ENCODE assay signal across 13 cellular contexts in the genomic region with DNA sequence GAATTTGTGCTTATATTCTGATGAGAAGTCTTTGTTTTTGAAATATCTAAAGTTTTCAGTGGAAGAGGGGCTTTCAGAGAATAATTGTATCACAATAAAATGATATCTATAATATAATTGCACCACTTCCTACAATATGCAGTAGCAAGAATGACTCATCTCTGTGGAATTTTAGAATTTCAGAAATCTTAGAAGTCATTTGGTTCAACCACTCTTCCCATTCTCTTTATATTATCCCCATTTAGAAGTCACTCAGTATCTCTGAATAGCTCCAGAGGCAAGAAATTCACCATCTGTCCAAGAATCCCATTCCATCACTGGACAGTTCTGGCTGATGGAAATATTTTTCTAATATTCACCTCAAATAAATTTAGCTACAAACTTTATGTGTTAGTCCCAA. TPM values are rescaled to one million over a fixed set of nuclear protein-coding genes. Genes with fewer than 3 reads are reported as not detected.
A peak's percentile ranks its signal among the peaks of the same experiment; 100 is the strongest.
DNase-seq lines count a peak whose midpoint lies in the region; ATAC-seq lines count a peak whose summit lies in the region.
"Had no signal": no experiment of that assay in that cellular context is flagged by ENCODE, and none has a peak within 500 bp of the region (broad histone marks: within the 10 kb centered on the region; RNA-seq: fewer than 3 reads in every experiment).

No MANE protein-coding gene starts in this region.

- H3K27me3 ChIP-seq in mesenchymal stem cell (ENCODE audit: control insufficient read depth in 1 of 2, insufficient read depth in 1 of 2, low read length in 2 of 2) = no peaks in the 10 kb centered on the region

- no peak overlapping the region for H3K27ac ChIP-seq in mesenchymal stem cell (ENCODE audit: low read length, poor library complexity, severe bottlenecking)

- no peaks in the 10 kb centered on the region for H3K4me1 ChIP-seq in mesenchymal stem cell (ENCODE audit: control insufficient read depth, insufficient read depth, low read depth, low read length)

- no peak for ATAC-seq in GM21737 (IDR thresholded peaks at IDR 0.05; ENCODE audit: unreplicated experiment)
- ATAC-seq in HG03432 (IDR thresholded peaks at IDR 0.05; ENCODE audit: unreplicated experiment) = no peak
- no peak for ATAC-seq in HG02610 (IDR thresholded peaks at IDR 0.05; ENCODE audit: unreplicated experiment)
- ATAC-seq: mucosa of descending colon had no signal

- no peak overlapping the region for H4K8ac ChIP-seq in mesenchymal stem cell (ENCODE audit: low read length)

- no peak overlapping the region for H3K4ac ChIP-seq in mesenchymal stem cell (ENCODE audit: low read depth in 1 of 2, low read length in 2 of 2)

- no peak overlapping the region for H2BK5ac ChIP-seq in mesenchymal stem cell (ENCODE audit: low read depth, low read length, poor library complexity, severe bottlenecking)

- no peak overlapping the region for H2BK15ac ChIP-seq in mesenchymal stem cell (ENCODE audit: low read depth, poor library complexity, severe bottlenecking)

- H3K23ac ChIP-seq in mesenchymal stem cell (ENCODE audit: low read length in 2 of 2) = no peak overlapping the region

- no peak overlapping the region for H2BK120ac ChIP-seq in mesenchymal stem cell (ENCODE audit: low read depth, low read length)

- DNase-seq in COLO829 (ENCODE audit: low spot score) = peak; percentile 48
- DNase-seq in M059J (ENCODE audit: low read depth) = peak; percentile 77
- DNase-seq in dedifferentiated amniotic fluid mesenchymal stem cell (ENCODE audit: extremely low spot score) = peak; percentile 38
- DNase-seq in mesenchymal stem cell = peak; percentile 33
- no peak for DNase-seq in NCI-H128 (lab: John Stamatoyannopoulos, UW; ENCODE audit: unreplicated experiment)
- DNase-seq: activated CD4-positive, alpha-beta T cell treated with anti-CD3 and anti-CD28 coated beads, Interleukin-2, amount 10 ng/mL, durations not matched to agents 24 days and 14 days; mucosa of descending colon; NCI-H2171 treated with DMSO at 0.1 percent for 48 hours; posterior cingulate gyrus; stimulated activated CD4-positive, alpha-beta T cell treated with anti-CD3 and anti-CD28 coated beads, Interleukin-2, amount 100 ng/mL, for 24 hours had no signal

- H2BK12ac ChIP-seq in mesenchymal stem cell (ENCODE audit: low read length in 2 of 2) = no peak overlapping the region

- H2AK5ac ChIP-seq in mesenchymal stem cell (ENCODE audit: low read length, severe bottlenecking) = no peak overlapping the region

- H3K14ac ChIP-seq in mesenchymal stem cell (ENCODE audit: low read length in 2 of 2) = no peak overlapping the region

- no peak overlapping the region for H3K4me2 ChIP-seq in mesenchymal stem cell (ENCODE audit: low read length, poor library complexity, severe bottlenecking)

- no peak overlapping the region for H3K9ac ChIP-seq in mesenchymal stem cell (ENCODE audit: low read length)

- H3K4me3 ChIP-seq in mesenchymal stem cell (ENCODE audit: insufficient read depth in 1 of 2, low read depth in 1 of 2, low read length in 2 of 2) = no peak overlapping the region
- H3K4me3 ChIP-seq: mucosa of descending colon had no signal

- no peak overlapping the region for H4K91ac ChIP-seq in mesenchymal stem cell (ENCODE audit: low read length)

- no peak overlapping the region for H2AFZ ChIP-seq in mesenchymal stem cell (ENCODE audit: low read depth, low read length)

- no peaks in the 10 kb centered on the region for H3K36me3 ChIP-seq in mesenchymal stem cell (ENCODE audit: control insufficient read depth in 1 of 2, insufficient read depth in 2 of 2, low read depth in 1 of 2, low read length in 2 of 2)

- no peaks in the 10 kb centered on the region for H3K9me3 ChIP-seq in mesenchymal stem cell (ENCODE audit: control insufficient read depth, low read length)
- H3K9me3 ChIP-seq: mucosa of descending colon had no signal

- no peaks in the 10 kb centered on the region for H3K79me1 ChIP-seq in mesenchymal stem cell (replicated peaks; ENCODE audit: low read length, poor library complexity, severe bottlenecking)

- no peak overlapping the region for H3K18ac ChIP-seq in mesenchymal stem cell (ENCODE audit: low read depth in 1 of 2, low read length in 2 of 2)

RNA-seq across cellular contexts. Expression of a gene that starts 59.3 kb away (rescaled TPM):
- 0.05 and 0.30 TPM in 2 replicates for total RNA-seq in M059J (2014; rRNA removed; shearing (Covaris generic))
- polyA plus RNA-seq in mesenchymal stem cell (2013, experiment 1 of 2) = 155 TPM
- polyA plus RNA-seq in mesenchymal stem cell (2013, experiment 2 of 2) = 147 TPM
- total RNA-seq: activated CD4-positive, alpha-beta T cell treated with anti-CD3 and anti-CD28 coated beads, Interleukin-2, amount 10 ng/mL, durations not matched to agents 24 days and 14 days had no signal
